In genomic region chr6:111812080-111813038, GRCh38 we compare ENCODE assay signal across 11 cellular contexts.
A peak's percentile ranks its signal among the peaks of the same experiment; 100 is the strongest.
DNase-seq lines count a peak whose midpoint lies in the region; ATAC-seq and TF ChIP-seq lines count a peak whose summit lies in the region.
"Had no signal": no experiment of that assay in that cellular context is flagged by ENCODE, and none has a peak within 500 bp of the region (broad histone marks: within the 10 kb centered on the region; RNA-seq: fewer than 3 reads in every experiment).

No MANE protein-coding gene starts in this region.

- TF ChIP-seq CTCF in H9 (conservative IDR thresholded peaks at IDR 0.05) (no peak), brain microvascular endothelial cell (IDR thresholded peaks at IDR 0.05; ENCODE audit: low read depth, low read length, missing control alignments) (no peak), parathyroid adenoma (IDR thresholded peaks at IDR 0.05) (no peak), GM13977 (IDR thresholded peaks at IDR 0.05; ENCODE audit: extremely low read depth, insufficient read depth, missing control alignments) (no peak)

- H3K36me3 Mint-ChIP-seq in H9 (ENCODE audit: insufficient read depth in 1 of 3, low read depth in 3 of 3) = peaks cover 0 to 14% (median 0%) of the 10 kb centered on the region in 3 experiments; a peak in 3 of 7 replicates

- no peak overlapping the region for H3K56ac ChIP-seq in H9 (ENCODE audit: insufficient read length, low read depth, low read length)

- H3K4me1 ChIP-seq in H9 (ENCODE audit: insufficient read depth, low read length) (no peaks in the 10 kb centered on the region), parathyroid adenoma (peaks cover 19% of the 10 kb centered on the region)

- no peak overlapping the region for H2BK15ac ChIP-seq in H9 (ENCODE audit: low read depth, low read length)

- no peak overlapping the region for H3K4me3 Mint-ChIP-seq in H9

- in situ Hi-C loops in brain microvascular endothelial cell (cut with HindIII; ENCODE audit: low pct_ligation_motif_present, low sequenced_read_pairs) = no loop called here
- in situ Hi-C loops in GM13977 (cut with MboI; ENCODE audit: low pct_unique_long_range_greater_than_20kb, low sequenced_read_pairs, unreplicated experiment) = no loop called here

- H3K4ac ChIP-seq in H9 (ENCODE audit: low read depth, low read length) = no peak overlapping the region

- H3K79me2 ChIP-seq in H9 (ENCODE audit: insufficient read depth, low read length) (no peaks in the 10 kb centered on the region), parathyroid adenoma (no peaks in the 10 kb centered on the region)

- H3K18ac ChIP-seq in H9 (ENCODE audit: insufficient read length, low read depth, low read length) = no peak overlapping the region

- H2BK20ac ChIP-seq in H9 (ENCODE audit: low read depth, low read length, poor library complexity, severe bottlenecking) = no peak overlapping the region

- no peak overlapping the region for H4K5ac ChIP-seq in H9 (ENCODE audit: insufficient read length, low read depth, low read length)

- no peak overlapping the region for H2BK5ac ChIP-seq in H9 (ENCODE audit: insufficient read length, low read length)

- H2AK5ac ChIP-seq in H9 (ENCODE audit: insufficient read length, low read length) = no peak overlapping the region

- no peaks in the 10 kb centered on the region for H3K9me3 ChIP-seq in H9 (ENCODE audit: control insufficient read depth, low read depth, low read length)
- H3K9me3 ChIP-seq in parathyroid adenoma (ENCODE audit: control insufficient read depth, low read length) = no peaks in the 10 kb centered on the region

- H3K23me2 ChIP-seq in H9 (ENCODE audit: insufficient read length, low read depth, low read length, poor library complexity, severe bottlenecking) = no peaks in the 10 kb centered on the region

- no peaks in the 10 kb centered on the region for H4K20me1 ChIP-seq in H9 (ENCODE audit: control insufficient read depth, insufficient read depth, insufficient read length)

- ATAC-seq in HG02973 (IDR thresholded peaks at IDR 0.05; ENCODE audit: unreplicated experiment) = no peak

- H2BK120ac ChIP-seq in H9 (ENCODE audit: low read depth, low read length, poor library complexity, severe bottlenecking) = no peak overlapping the region

- no peak for DNase-seq in H9
- peak; percentile 95 for DNase-seq in NCI-H82 (lab: John Stamatoyannopoulos, UW)
- DNase-seq in brain microvascular endothelial cell = peak; percentile 40
- no peak for DNase-seq in GM13977 (ENCODE audit: low spot score)
- no peak for DNase-seq in SKM-1 treated with dmso at 0.1 percent for 144 hours (lab: John Stamatoyannopoulos, UW; ENCODE audit: unreplicated experiment)
- DNase-seq: anterior cingulate cortex, foreskin melanocyte, GF-D8, NCI-H774 had no signal

- H3K27ac Mint-ChIP-seq in H9 = peak overlapping the region; percentile 11 to 46 (median 15); a peak in 4 of 7 replicates

- H4K91ac ChIP-seq in H9 (ENCODE audit: insufficient read length, low read depth, low read length) = no peak overlapping the region

- H4K8ac ChIP-seq in H9 (replicated peaks; ENCODE audit: insufficient read length, low read depth, low read length) = no peak overlapping the region

- 100% methylated on average over 1 of the region's 8 CpGs for WGBS in H9 (ENCODE audit: extremely low coverage, insufficient read length, low lambda C conversion rate)

- H3T11ph ChIP-seq in H9 (ENCODE audit: low read length) = no peak overlapping the region

- H3K9ac ChIP-seq in H9 (ENCODE audit: extremely low read depth, insufficient read length, low read length) (no peak overlapping the region), parathyroid adenoma (no peak overlapping the region)

- H3K27me3 ChIP-seq in H9 (ENCODE audit: insufficient read depth, low read length) = no peaks in the 10 kb centered on the region
- no peaks in the 10 kb centered on the region for H3K27me3 ChIP-seq in brain microvascular endothelial cell (replicated peaks)
- H3K27me3 ChIP-seq in parathyroid adenoma (ENCODE audit: control insufficient read depth, insufficient read depth, low read length) = no peaks in the 10 kb centered on the region

- no peak overlapping the region for H3K14ac ChIP-seq in H9 (ENCODE audit: insufficient read depth, low read length)

- no peaks in the 10 kb centered on the region for H3K9me3 Mint-ChIP-seq in H9

- H3K4me1 Mint-ChIP-seq in H9 = peaks cover 5 to 11% of the 10 kb centered on the region in 2 experiments

- no peak overlapping the region for H2BK12ac ChIP-seq in H9 (ENCODE audit: insufficient read length, low read depth, low read length)

- no peaks in the 10 kb centered on the region for H3K79me1 ChIP-seq in H9 (ENCODE audit: insufficient read depth, low read depth, low read length, poor library complexity, severe bottlenecking)

- H3K4me2 ChIP-seq in H9 (ENCODE audit: insufficient read depth, insufficient read length, low read length) = no peak overlapping the region
- H3K4me2 ChIP-seq in parathyroid adenoma (ENCODE audit: low read length) = no peak overlapping the region

- H3K27ac ChIP-seq in H9 (ENCODE audit: insufficient read length, low read depth, low read length) (no peak overlapping the region), brain microvascular endothelial cell (peak overlapping the region; percentile 49), parathyroid adenoma (peak overlapping the region; percentile 48)

- H3K4me3 ChIP-seq in brain microvascular endothelial cell (ENCODE audit: low read depth, low read length) = no peak overlapping the region
- no peak overlapping the region for H3K4me3 ChIP-seq in parathyroid adenoma (ENCODE audit: low read depth, low read length)

- H2AFZ ChIP-seq in H9 (ENCODE audit: low read length) = no peak overlapping the region
- peak overlapping the region; percentile 60 for H2AFZ ChIP-seq in parathyroid adenoma

- H3K27me3 Mint-ChIP-seq in H9 (ENCODE audit: low read depth) = no peaks in the 10 kb centered on the region

- H3K23ac ChIP-seq in H9 (ENCODE audit: insufficient read length, low read depth, low read length) = no peak overlapping the region

- H3K36me3 ChIP-seq in brain microvascular endothelial cell (replicated peaks) (no peaks in the 10 kb centered on the region), parathyroid adenoma (ENCODE audit: control insufficient read depth, insufficient read depth, low read length) (no peaks in the 10 kb centered on the region)

Comparison
In these comparisons a context has a peak if more than half of its experiments do, and no peak if none do; other contexts are left out.
1. DNase-seq: peak in NCI-H82 (single experiment) and brain microvascular endothelial cell (single experiment); none in H9 (single experiment), GM13977 (single experiment) and SKM-1 treated with dmso at 0.1 percent for 144 hours (single experiment).